Comparison of ENCODE assay signal across 10 cellular contexts in genomic region chr10:1465421-1465902, GRCh38.
DNase-seq lines count a peak whose midpoint lies in the region; ATAC-seq and FAIRE-seq lines count a peak whose summit lies in the region.
"Had no signal": no experiment of that assay in that cellular context is flagged by ENCODE, and none has a peak within 500 bp of the region (broad histone marks: within the 10 kb centered on the region; RNA-seq: fewer than 3 reads in every experiment).

No MANE protein-coding gene starts in this region.

- 65 to 88% methylated on average over 7 to 10 of the region's 19 CpGs for WGBS in mesodermal cell (ENCODE audit: insufficient coverage in 2 of 2), 2 experiments

- H3K27me3 ChIP-seq in Karpas-422 (ENCODE audit: low read length), result no peaks in the 10 kb centered on the region

- FAIRE-seq in GM18507 (lab: Jason Lieb, UNC), result peak; percentile 62

- H3K4me3 ChIP-seq in Karpas-422 (ENCODE audit: low read length), result peak overlapping the region; percentile 36; the same call in 1 of the 2 replicates
- H3K4me3 ChIP-seq in mesodermal cell (ENCODE audit: extremely low read depth, insufficient read depth, low read length, poor library complexity, severe bottlenecking), result no peak overlapping the region

- no peaks in the 10 kb centered on the region for H4K20me1 ChIP-seq in Karpas-422 (ENCODE audit: insufficient read depth, low read depth, low read length)

- H3K79me2 ChIP-seq in Karpas-422 (ENCODE audit: low read length), result no peaks in the 10 kb centered on the region

- H3K4me2 ChIP-seq in Karpas-422 (ENCODE audit: low read depth, low read length, poor library complexity, severe bottlenecking), result peak overlapping the region; percentile 59

- intact Hi-C loops in cardiac septum (cut with DNase I), result no loop called here

- ATAC-seq in GM21526 (IDR thresholded peaks at IDR 0.05; ENCODE audit: low FRiP score, unreplicated experiment), result peak; percentile 68

- peaks cover 45% of the 10 kb centered on the region for H3K4me1 ChIP-seq in Karpas-422 (ENCODE audit: low read length)
- H3K4me1 ChIP-seq in mesodermal cell (ENCODE audit: control insufficient read depth, insufficient read depth, low read length, poor library complexity, severe bottlenecking), result peaks cover 8% of the 10 kb centered on the region

- no peaks in the 10 kb centered on the region for H3K36me3 ChIP-seq in Karpas-422 (ENCODE audit: insufficient read depth, low read length)
- no peaks in the 10 kb centered on the region for H3K36me3 ChIP-seq in mesodermal cell (ENCODE audit: control insufficient read depth, insufficient read depth, low read length)

- H3K9ac ChIP-seq in Karpas-422 (ENCODE audit: low read length), result peak overlapping the region; percentile 42

- H3K9me3 ChIP-seq in Karpas-422 (ENCODE audit: low read length), result no peaks in the 10 kb centered on the region
- H3K9me3 ChIP-seq in mesodermal cell (ENCODE audit: control insufficient read depth, low read length), result no peaks in the 10 kb centered on the region

- no peak overlapping the region for H2AFZ ChIP-seq in Karpas-422 (ENCODE audit: low read length)

- H3K27ac ChIP-seq in Karpas-422 (ENCODE audit: low read length) (peak overlapping the region; percentile 51), mesodermal cell (ENCODE audit: low read depth, low read length, severe bottlenecking) (peak overlapping the region; percentile 36)

- H3K9me2 ChIP-seq in Karpas-422 (replicated peaks; ENCODE audit: insufficient read depth, low read length), result no peaks in the 10 kb centered on the region

- DNase-seq in GM18507 (ENCODE audit: extremely low spot score, insufficient read length, low read depth) (no peak), Karpas-422 (peak; percentile 56), cardiac septum (ENCODE audit: low spot score) (no peak), COR-L47 (lab: John Stamatoyannopoulos, UW) (no peak)
- DNase-seq in activated CD4-positive, alpha-beta T cell treated with anti-CD3 and anti-CD28 coated beads for 4 hours, result no peak
- no peak for DNase-seq in activated naive CD4-positive, alpha-beta T cell treated with anti-CD3 and anti-CD28 coated beads, Interleukin-2, amount 50 U/mL, for 16 hours
- DNase-seq: effector CD4-positive, alpha-beta T cell; stimulated activated CD4-positive, alpha-beta T cell treated with anti-CD3 and anti-CD28 coated beads, Interleukin-4, amount 100 ng/mL, for 24 hours had no signal
